In genomic region chr1:198400063-198400462, GRCh38 we compare ENCODE assay signal across 5 cellular contexts.
"Had no signal": no experiment of that assay in that cellular context is flagged by ENCODE, and none has a peak within 500 bp of the region (broad histone marks: within the 10 kb centered on the region; RNA-seq: fewer than 3 reads in every experiment).

No MANE protein-coding gene starts in this region.

- ATAC-seq: HepG2, K562 had no signal

- H3K4me3 ChIP-seq: K562 had no signal

- DNase-seq: IMR-90, KBM-7 had no signal

- H3K27ac ChIP-seq: HL-60 had no signal
